In the genomic region with DNA sequence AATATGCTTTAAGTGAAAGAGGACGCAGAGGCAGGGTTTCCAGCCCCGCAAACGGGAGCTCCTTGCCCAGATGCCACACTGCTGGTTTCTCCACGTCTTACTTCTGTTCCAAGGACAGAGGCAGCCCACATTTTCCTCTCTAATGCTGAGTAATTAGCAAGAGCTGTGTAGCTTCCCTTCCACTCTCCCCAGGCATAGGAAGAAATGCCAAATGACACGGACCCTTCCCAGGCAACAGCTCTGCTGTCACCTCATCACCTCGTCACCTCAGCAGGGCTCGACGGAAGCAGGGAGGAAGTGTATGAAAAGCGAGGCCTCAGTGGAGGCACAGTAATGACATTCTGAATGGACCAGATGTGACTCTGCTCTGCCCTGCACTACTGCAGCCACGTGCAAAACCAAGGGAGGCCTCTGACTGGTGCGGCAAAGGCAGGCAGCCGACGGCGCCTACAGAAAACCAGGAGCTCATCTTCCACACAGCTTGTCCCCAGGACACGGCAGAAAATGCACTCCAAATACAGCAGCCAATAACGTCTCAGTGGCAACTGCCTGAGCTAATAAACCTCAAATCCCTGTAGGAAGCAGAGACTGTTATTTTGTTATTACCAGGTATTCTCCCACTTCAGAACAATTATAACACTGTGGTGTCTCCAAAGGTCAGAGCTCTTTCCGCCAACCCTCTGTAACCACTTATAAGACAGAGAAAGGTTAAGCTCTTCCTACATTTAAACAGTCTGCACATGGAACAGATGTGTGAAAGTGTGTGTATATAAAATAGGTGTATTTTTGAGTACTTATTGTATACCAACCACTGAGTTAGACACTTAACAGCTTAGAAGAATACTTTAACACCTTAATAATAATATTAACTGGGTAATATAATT, we compare ENCODE assay signal across 10 cellular contexts.
DNase-seq lines count a peak whose midpoint lies in the region; ATAC-seq and TF ChIP-seq lines count a peak whose summit lies in the region.
"Had no signal": no experiment of that assay in that cellular context is flagged by ENCODE, and none has a peak within 500 bp of the region (broad histone marks: within the 10 kb centered on the region; RNA-seq: fewer than 3 reads in every experiment).

No MANE protein-coding gene starts in this region.

- no peak for TF ChIP-seq POLR2A in sigmoid colon (IDR thresholded peaks at IDR 0.05)

- peak overlapping the region; percentile 96 for H3K27ac Mint-ChIP-seq in activated CD4-positive, alpha-beta T cell treated with anti-CD3 and anti-CD28 coated beads, Interleukin-2, amount 10 ng/mL, durations not matched to agents 24 days and 14 days
- peak overlapping the region; percentile 62 for H3K27ac Mint-ChIP-seq in stimulated activated memory B cell treated with anti-CD40 and anti-IgM and Interleukin-4, amounts not matched to agents 10 μg/mL and 1 μg/mL and 100 μg/mL, for 72 hours

- H3K4me1 Mint-ChIP-seq in activated CD4-positive, alpha-beta T cell treated with anti-CD3 and anti-CD28 coated beads, Interleukin-2, amount 10 ng/mL, durations not matched to agents 24 days and 14 days, result peaks cover 18% of the 10 kb centered on the region
- H3K4me1 Mint-ChIP-seq in stimulated activated memory B cell treated with anti-CD40 and anti-IgM and Interleukin-4, amounts not matched to agents 10 μg/mL and 1 μg/mL and 100 μg/mL, for 72 hours, result peaks cover 9% of the 10 kb centered on the region

- peaks cover 3% of the 10 kb centered on the region for H3K9me3 Mint-ChIP-seq in activated CD4-positive, alpha-beta T cell treated with anti-CD3 and anti-CD28 coated beads, Interleukin-2, amount 10 ng/mL, durations not matched to agents 24 days and 14 days
- H3K9me3 Mint-ChIP-seq in stimulated activated memory B cell treated with anti-CD40 and anti-IgM and Interleukin-4, amounts not matched to agents 10 μg/mL and 1 μg/mL and 100 μg/mL, for 72 hours, result peaks cover 4% of the 10 kb centered on the region

- H3K4me1 ChIP-seq in sigmoid colon, result peaks cover 0 to 7% (median 3%) of the 10 kb centered on the region in 4 donors

- intact Hi-C loops in activated CD4-positive, alpha-beta T cell treated with anti-CD3 and anti-CD28 coated beads, Interleukin-2, amount 10 ng/mL, durations not matched to agents 24 days and 14 days (cut with micrococcal nuclease), result loop anchor here (1.0 to 2.0 kb wide), 4 partner anchors 20 to 65 kb away; a partner anchor contains a TSS
- intact Hi-C loops in dorsolateral prefrontal cortex (cut with DNase I) (loop anchor here in 1 of 2 donors (2.0 to 5.0 kb wide), 3 partner anchors 34 to 259 kb away; a partner anchor contains a TSS), sigmoid colon (cut with DNase I) (no loop called here)

- WGBS in sigmoid colon, 2 donors, result 65 to 82% methylated on average over 17 of the region's 17 CpGs

- no peaks in the 10 kb centered on the region for H3K27me3 ChIP-seq in dorsolateral prefrontal cortex
- no peaks in the 10 kb centered on the region for H3K27me3 ChIP-seq in sigmoid colon

- H3K36me3 ChIP-seq in sigmoid colon, result no peaks in the 10 kb centered on the region

- peak overlapping the region; percentile 80 for H3K4me3 Mint-ChIP-seq in activated CD4-positive, alpha-beta T cell treated with anti-CD3 and anti-CD28 coated beads, Interleukin-2, amount 10 ng/mL, durations not matched to agents 24 days and 14 days
- no peak overlapping the region for H3K4me3 Mint-ChIP-seq in stimulated activated memory B cell treated with anti-CD40 and anti-IgM and Interleukin-4, amounts not matched to agents 10 μg/mL and 1 μg/mL and 100 μg/mL, for 72 hours

- no peaks in the 10 kb centered on the region for H3K36me3 Mint-ChIP-seq in activated CD4-positive, alpha-beta T cell treated with anti-CD3 and anti-CD28 coated beads, Interleukin-2, amount 10 ng/mL, durations not matched to agents 24 days and 14 days (ENCODE audit: low read depth)
- no peaks in the 10 kb centered on the region for H3K36me3 Mint-ChIP-seq in stimulated activated memory B cell treated with anti-CD40 and anti-IgM and Interleukin-4, amounts not matched to agents 10 μg/mL and 1 μg/mL and 100 μg/mL, for 72 hours

- no peak for TF ChIP-seq EP300 in sigmoid colon (IDR thresholded peaks at IDR 0.05)

- peak; percentile 78 for DNase-seq in activated CD4-positive, alpha-beta T cell treated with anti-CD3 and anti-CD28 coated beads, Interleukin-2, amount 10 ng/mL, durations not matched to agents 24 days and 14 days
- DNase-seq in activated CD4-positive, alpha-beta T cell treated with anti-CD3 and anti-CD28 coated beads, Interleukin-2, amount 50 U/mL, for 4 hours, result no peak
- DNase-seq in SK-N-DZ (ENCODE audit: low spot score) (peak; percentile 17), dorsolateral prefrontal cortex (no peak), sigmoid colon (no peak)
- DNase-seq: GOT3, NCI-H524 treated with DMSO at 0.1 percent for 48 hours had no signal

- no peak for TF ChIP-seq CTCF in dorsolateral prefrontal cortex (IDR thresholded peaks at IDR 0.05 in 54 of 56, conservative IDR thresholded peaks at IDR 0.05 in 2 of 56; ENCODE audit: low read depth in 1 of 56, partially characterized antibody in 56 of 56)
- no peak for TF ChIP-seq CTCF in sigmoid colon (IDR thresholded peaks at IDR 0.05)

- H3K4me3 ChIP-seq in dorsolateral prefrontal cortex, result peak overlapping the region in 20 of 59 donors; percentile 1 to 45 (median 23)
- no peak overlapping the region for H3K4me3 ChIP-seq in sigmoid colon

- no peaks in the 10 kb centered on the region for H3K9me3 ChIP-seq in sigmoid colon

- peaks cover 5% of the 10 kb centered on the region for H3K27me3 Mint-ChIP-seq in activated CD4-positive, alpha-beta T cell treated with anti-CD3 and anti-CD28 coated beads, Interleukin-2, amount 10 ng/mL, durations not matched to agents 24 days and 14 days
- peaks cover 6% of the 10 kb centered on the region for H3K27me3 Mint-ChIP-seq in stimulated activated memory B cell treated with anti-CD40 and anti-IgM and Interleukin-4, amounts not matched to agents 10 μg/mL and 1 μg/mL and 100 μg/mL, for 72 hours

- H3K27ac ChIP-seq in dorsolateral prefrontal cortex (peak overlapping the region in 33 of 59 donors; percentile 1 to 74 (median 43)), sigmoid colon (peak overlapping the region in 2 of 4 donors; percentile 22 to 28)

- ATAC-seq in stimulated activated memory B cell treated with anti-CD40 and anti-IgM and Interleukin-4, amounts not matched to agents 10 μg/mL and 1 μg/mL and 100 μg/mL, for 72 hours, result no peak
- ATAC-seq in HG02840 (IDR thresholded peaks at IDR 0.05; ENCODE audit: low FRiP score, unreplicated experiment) (no peak), HG03457 (IDR thresholded peaks at IDR 0.05; ENCODE audit: unreplicated experiment) (no peak)

Comparison
In these comparisons a context has a peak if more than half of its experiments do, and no peak if none do; other contexts are left out.
1. DNase-seq: peak in activated CD4-positive, alpha-beta T cell treated with anti-CD3 and anti-CD28 coated beads, Interleukin-2, amount 10 ng/mL, durations not matched to agents 24 days and 14 days (single experiment) and SK-N-DZ (single experiment); none in activated CD4-positive, alpha-beta T cell treated with anti-CD3 and anti-CD28 coated beads, Interleukin-2, amount 50 U/mL, for 4 hours (0 of 2), dorsolateral prefrontal cortex (0 of 10) and sigmoid colon (single experiment).